1 cellular context compared by ENCODE assay signal in the genomic region with DNA sequence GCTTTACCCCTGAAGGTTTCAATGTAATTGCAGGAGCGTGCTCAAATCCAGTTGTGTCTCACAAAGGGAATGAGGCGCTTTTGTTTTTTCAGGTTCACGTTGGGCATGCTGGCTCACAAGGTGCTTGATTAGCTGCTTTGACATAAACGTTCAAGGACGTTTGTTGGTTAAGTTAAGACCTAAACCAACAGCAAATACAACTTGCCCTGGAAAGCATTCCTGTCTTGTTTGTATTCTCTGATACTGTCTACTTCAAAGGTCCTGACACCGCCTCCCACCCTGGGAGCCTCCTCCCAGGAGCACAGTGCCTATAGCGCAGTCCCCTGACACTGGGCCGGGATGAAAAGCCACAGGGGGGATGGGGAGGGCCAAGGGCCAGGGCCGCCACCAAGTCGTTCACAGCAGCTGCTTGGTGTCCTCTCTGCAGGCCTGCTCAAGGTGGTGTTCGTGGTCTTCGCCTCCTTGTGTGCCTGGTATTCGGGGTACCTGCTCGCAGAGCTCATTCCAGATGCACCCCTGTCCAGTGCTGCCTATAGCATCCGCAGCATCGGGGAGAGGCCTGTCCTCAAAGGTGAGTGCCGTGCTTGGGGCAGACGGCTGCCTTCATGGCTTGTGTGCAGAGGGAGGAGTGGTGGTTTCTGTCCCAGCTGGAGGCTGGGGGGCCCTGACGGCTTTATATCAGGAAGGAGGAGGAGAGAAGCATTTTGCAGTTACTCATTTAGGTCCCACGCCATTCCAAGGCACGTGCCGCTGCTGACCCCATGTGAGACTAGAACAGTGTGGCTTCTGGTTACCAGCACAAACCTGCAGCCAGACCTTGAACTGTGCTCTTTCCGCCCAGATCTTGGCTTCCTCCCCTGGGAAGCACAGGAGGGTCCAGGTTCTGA.
TF ChIP-seq lines count a peak whose summit lies in the region.

No MANE protein-coding gene starts in this region.

TF ChIP-seq in HepG2, 621 proteins besides CTCF, POLR2A, EP300 and RAD21 (continued from another document and continues in another):
- TF ChIP-seq CHD4 (IDR thresholded peaks at IDR 0.05; ENCODE audit: borderline replicate concordance, low read length) (no peak), KAT7 (CRISPR knock-in tag; IDR thresholded peaks at IDR 0.05; ENCODE audit: borderline replicate concordance) (no peak; the same call in 1 of the 2 replicates), THYN1 (CRISPR knock-in tag; IDR thresholded peaks at IDR 0.05; ENCODE audit: borderline replicate concordance, low read depth) (no peak), ZFP1 (CRISPR knock-in tag; IDR thresholded peaks at IDR 0.05) (no peak; the same call in none of the 2 replicates), ZSCAN29 (CRISPR knock-in tag; conservative IDR thresholded peaks at IDR 0.05) (no peak; the same call in 1 of the 2 replicates), TOPORS (CRISPR knock-in tag; IDR thresholded peaks at IDR 0.05) (peak; percentile 78), ZFAT (CRISPR knock-in tag; conservative IDR thresholded peaks at IDR 0.05) (no peak), ARHGAP35 (CRISPR knock-in tag; IDR thresholded peaks at IDR 0.05; ENCODE audit: borderline replicate concordance) (no peak), HNRNPH1 (optimal IDR thresholded peaks at IDR 0.05; ENCODE audit: low read depth, low read length) (peak; percentile 59), SATB2 (CRISPR knock-in tag; IDR thresholded peaks at IDR 0.05) (no peak), SMARCC2 (IDR thresholded peaks at IDR 0.05) (no peak), GATA4 (IDR thresholded peaks at IDR 0.05; ENCODE audit: borderline replicate concordance, low read depth) (peak; percentile 76; the same call in 1 of the 2 replicates), ZNF605 (CRISPR knock-in tag; IDR thresholded peaks at IDR 0.05) (no peak; the same call in 1 of the 2 replicates), ZNF713 (CRISPR knock-in tag; IDR thresholded peaks at IDR 0.05) (no peak), PCBP2 (optimal IDR thresholded peaks at IDR 0.05; ENCODE audit: low read depth, low read length, poor library complexity, severe bottlenecking) (no peak), ZNF329 (CRISPR knock-in tag; IDR thresholded peaks at IDR 0.05; ENCODE audit: low read depth) (no peak), ZSCAN12 (CRISPR knock-in tag; IDR thresholded peaks at IDR 0.05) (no peak), ZSCAN31 (CRISPR knock-in tag; IDR thresholded peaks at IDR 0.05; ENCODE audit: low read depth) (peak; percentile 63; the same call in 1 of the 2 replicates), NFE2L1 (CRISPR knock-in tag; IDR thresholded peaks at IDR 0.05; ENCODE audit: borderline replicate concordance) (peak; percentile 93; the same call in 1 of the 2 replicates), MXI1 (IDR thresholded peaks at IDR 0.05; ENCODE audit: borderline replicate concordance, low read depth, low read length) (peak; percentile 36; the same call in 1 of the 3 replicates), ZNF441 (CRISPR knock-in tag; IDR thresholded peaks at IDR 0.05; ENCODE audit: borderline replicate concordance) (peak; percentile 55; the same call in 1 of the 2 replicates)
- TF ChIP-seq, protein P1, sequence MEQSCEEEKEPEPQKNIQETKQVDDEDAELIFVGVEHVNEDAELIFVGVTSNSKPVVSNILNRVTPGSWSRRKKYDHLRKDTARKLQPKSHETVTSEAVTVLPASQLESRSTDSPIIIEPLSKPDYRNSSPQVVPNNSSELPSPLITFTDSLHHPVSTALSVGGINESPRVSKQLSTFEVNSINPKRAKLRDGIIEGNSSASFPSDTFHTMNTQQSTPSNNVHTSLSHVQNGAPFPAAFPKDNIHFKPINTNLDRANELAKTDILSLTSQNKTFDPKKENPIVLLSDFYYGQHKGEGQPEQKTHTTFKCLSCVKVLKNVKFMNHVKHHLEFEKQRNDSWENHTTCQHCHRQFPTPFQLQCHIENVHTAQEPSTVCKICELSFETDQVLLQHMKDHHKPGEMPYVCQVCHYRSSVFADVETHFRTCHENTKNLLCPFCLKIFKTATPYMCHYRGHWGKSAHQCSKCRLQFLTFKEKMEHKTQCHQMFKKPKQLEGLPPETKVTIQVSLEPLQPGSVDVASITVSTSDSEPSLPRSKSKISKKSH (CRISPR knock-in tag; IDR thresholded peaks at IDR 0.05; ENCODE audit: borderline replicate concordance): 0 out of 2 replicates have a peak, but pooled peaks have one; percentile 36
- TF ChIP-seq, protein P2, sequence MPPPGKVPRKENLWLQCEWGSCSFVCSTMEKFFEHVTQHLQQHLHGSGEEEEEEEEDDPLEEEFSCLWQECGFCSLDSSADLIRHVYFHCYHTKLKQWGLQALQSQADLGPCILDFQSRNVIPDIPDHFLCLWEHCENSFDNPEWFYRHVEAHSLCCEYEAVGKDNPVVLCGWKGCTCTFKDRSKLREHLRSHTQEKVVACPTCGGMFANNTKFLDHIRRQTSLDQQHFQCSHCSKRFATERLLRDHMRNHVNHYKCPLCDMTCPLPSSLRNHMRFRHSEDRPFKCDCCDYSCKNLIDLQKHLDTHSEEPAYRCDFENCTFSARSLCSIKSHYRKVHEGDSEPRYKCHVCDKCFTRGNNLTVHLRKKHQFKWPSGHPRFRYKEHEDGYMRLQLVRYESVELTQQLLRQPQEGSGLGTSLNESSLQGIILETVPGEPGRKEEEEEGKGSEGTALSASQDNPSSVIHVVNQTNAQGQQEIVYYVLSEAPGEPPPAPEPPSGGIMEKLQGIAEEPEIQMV (CRISPR knock-in tag; IDR thresholded peaks at IDR 0.05; ENCODE audit: low read depth): no peak
- TF ChIP-seq, protein P3, sequence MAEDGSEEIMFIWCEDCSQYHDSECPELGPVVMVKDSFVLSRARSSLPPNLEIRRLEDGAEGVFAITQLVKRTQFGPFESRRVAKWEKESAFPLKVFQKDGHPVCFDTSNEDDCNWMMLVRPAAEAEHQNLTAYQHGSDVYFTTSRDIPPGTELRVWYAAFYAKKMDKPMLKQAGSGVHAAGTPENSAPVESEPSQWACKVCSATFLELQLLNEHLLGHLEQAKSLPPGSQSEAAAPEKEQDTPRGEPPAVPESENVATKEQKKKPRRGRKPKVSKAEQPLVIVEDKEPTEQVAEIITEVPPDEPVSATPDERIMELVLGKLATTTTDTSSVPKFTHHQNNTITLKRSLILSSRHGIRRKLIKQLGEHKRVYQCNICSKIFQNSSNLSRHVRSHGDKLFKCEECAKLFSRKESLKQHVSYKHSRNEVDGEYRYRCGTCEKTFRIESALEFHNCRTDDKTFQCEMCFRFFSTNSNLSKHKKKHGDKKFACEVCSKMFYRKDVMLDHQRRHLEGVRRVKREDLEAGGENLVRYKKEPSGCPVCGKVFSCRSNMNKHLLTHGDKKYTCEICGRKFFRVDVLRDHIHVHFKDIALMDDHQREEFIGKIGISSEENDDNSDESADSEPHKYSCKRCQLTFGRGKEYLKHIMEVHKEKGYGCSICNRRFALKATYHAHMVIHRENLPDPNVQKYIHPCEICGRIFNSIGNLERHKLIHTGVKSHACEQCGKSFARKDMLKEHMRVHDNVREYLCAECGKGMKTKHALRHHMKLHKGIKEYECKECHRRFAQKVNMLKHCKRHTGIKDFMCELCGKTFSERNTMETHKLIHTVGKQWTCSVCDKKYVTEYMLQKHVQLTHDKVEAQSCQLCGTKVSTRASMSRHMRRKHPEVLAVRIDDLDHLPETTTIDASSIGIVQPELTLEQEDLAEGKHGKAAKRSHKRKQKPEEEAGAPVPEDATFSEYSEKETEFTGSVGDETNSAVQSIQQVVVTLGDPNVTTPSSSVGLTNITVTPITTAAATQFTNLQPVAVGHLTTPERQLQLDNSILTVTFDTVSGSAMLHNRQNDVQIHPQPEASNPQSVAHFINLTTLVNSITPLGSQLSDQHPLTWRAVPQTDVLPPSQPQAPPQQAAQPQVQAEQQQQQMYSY (CRISPR knock-in tag; IDR thresholded peaks at IDR 0.05): no peak
- TF ChIP-seq, protein P4, sequence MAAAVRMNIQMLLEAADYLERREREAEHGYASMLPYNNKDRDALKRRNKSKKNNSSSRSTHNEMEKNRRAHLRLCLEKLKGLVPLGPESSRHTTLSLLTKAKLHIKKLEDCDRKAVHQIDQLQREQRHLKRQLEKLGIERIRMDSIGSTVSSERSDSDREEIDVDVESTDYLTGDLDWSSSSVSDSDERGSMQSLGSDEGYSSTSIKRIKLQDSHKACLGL (CRISPR knock-in tag; IDR thresholded peaks at IDR 0.05): peak; percentile 71
- TF ChIP-seq, protein P5, sequence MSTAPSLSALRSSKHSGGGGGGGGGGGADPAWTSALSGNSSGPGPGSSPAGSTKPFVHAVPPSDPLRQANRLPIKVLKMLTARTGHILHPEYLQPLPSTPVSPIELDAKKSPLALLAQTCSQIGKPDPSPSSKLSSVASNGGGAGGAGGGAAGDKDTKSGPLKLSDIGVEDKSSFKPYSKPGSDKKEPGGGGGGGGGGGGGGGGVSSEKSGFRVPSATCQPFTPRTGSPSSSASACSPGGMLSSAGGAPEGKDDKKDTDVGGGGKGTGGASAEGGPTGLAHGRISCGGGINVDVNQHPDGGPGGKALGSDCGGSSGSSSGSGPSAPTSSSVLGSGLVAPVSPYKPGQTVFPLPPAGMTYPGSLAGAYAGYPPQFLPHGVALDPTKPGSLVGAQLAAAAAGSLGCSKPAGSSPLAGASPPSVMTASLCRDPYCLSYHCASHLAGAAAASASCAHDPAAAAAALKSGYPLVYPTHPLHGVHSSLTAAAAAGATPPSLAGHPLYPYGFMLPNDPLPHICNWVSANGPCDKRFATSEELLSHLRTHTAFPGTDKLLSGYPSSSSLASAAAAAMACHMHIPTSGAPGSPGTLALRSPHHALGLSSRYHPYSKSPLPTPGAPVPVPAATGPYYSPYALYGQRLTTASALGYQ (CRISPR knock-in tag; IDR thresholded peaks at IDR 0.05): peak; percentile 94
- TF ChIP-seq, protein P6, sequence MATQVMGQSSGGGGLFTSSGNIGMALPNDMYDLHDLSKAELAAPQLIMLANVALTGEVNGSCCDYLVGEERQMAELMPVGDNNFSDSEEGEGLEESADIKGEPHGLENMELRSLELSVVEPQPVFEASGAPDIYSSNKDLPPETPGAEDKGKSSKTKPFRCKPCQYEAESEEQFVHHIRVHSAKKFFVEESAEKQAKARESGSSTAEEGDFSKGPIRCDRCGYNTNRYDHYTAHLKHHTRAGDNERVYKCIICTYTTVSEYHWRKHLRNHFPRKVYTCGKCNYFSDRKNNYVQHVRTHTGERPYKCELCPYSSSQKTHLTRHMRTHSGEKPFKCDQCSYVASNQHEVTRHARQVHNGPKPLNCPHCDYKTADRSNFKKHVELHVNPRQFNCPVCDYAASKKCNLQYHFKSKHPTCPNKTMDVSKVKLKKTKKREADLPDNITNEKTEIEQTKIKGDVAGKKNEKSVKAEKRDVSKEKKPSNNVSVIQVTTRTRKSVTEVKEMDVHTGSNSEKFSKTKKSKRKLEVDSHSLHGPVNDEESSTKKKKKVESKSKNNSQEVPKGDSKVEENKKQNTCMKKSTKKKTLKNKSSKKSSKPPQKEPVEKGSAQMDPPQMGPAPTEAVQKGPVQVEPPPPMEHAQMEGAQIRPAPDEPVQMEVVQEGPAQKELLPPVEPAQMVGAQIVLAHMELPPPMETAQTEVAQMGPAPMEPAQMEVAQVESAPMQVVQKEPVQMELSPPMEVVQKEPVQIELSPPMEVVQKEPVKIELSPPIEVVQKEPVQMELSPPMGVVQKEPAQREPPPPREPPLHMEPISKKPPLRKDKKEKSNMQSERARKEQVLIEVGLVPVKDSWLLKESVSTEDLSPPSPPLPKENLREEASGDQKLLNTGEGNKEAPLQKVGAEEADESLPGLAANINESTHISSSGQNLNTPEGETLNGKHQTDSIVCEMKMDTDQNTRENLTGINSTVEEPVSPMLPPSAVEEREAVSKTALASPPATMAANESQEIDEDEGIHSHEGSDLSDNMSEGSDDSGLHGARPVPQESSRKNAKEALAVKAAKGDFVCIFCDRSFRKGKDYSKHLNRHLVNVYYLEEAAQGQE (IDR thresholded peaks at IDR 0.05; ENCODE audit: borderline replicate concordance in 1 of 2, low read depth in 1 of 2, low read length in 2 of 2): peak in 1 of 2 experiments; percentile 32; a peak in 1 of 4 replicates
- TF ChIP-seq, protein P7, sequence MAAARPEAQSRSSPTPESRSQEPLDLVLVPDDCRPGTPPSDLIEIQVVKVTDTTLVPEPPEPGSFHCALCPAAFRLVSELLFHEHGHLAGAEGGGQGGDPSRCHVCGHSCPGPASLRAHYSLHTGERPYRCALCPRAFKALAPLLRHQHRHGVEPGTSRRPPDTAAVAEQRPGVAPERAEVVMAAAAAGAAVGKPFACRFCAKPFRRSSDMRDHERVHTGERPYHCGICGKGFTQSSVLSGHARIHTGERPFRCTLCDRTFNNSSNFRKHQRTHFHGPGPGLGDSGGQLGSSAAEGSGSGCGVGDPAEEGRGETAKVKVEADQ (CRISPR knock-in tag; IDR thresholded peaks at IDR 0.05; ENCODE audit: borderline replicate concordance): no peak
- TF ChIP-seq, protein P8, sequence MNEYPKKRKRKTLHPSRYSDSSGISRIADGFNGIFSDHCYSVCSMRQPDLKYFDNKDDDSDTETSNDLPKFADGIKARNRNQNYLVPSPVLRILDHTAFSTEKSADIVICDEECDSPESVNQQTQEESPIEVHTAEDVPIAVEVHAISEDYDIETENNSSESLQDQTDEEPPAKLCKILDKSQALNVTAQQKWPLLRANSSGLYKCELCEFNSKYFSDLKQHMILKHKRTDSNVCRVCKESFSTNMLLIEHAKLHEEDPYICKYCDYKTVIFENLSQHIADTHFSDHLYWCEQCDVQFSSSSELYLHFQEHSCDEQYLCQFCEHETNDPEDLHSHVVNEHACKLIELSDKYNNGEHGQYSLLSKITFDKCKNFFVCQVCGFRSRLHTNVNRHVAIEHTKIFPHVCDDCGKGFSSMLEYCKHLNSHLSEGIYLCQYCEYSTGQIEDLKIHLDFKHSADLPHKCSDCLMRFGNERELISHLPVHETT (CRISPR knock-in tag; conservative IDR thresholded peaks at IDR 0.05): no peak
- TF ChIP-seq, protein P9, sequence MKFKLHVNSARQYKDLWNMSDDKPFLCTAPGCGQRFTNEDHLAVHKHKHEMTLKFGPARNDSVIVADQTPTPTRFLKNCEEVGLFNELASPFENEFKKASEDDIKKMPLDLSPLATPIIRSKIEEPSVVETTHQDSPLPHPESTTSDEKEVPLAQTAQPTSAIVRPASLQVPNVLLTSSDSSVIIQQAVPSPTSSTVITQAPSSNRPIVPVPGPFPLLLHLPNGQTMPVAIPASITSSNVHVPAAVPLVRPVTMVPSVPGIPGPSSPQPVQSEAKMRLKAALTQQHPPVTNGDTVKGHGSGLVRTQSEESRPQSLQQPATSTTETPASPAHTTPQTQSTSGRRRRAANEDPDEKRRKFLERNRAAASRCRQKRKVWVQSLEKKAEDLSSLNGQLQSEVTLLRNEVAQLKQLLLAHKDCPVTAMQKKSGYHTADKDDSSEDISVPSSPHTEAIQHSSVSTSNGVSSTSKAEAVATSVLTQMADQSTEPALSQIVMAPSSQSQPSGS (CRISPR knock-in tag; IDR thresholded peaks at IDR 0.05): peak; percentile 79
- TF ChIP-seq, protein P10, sequence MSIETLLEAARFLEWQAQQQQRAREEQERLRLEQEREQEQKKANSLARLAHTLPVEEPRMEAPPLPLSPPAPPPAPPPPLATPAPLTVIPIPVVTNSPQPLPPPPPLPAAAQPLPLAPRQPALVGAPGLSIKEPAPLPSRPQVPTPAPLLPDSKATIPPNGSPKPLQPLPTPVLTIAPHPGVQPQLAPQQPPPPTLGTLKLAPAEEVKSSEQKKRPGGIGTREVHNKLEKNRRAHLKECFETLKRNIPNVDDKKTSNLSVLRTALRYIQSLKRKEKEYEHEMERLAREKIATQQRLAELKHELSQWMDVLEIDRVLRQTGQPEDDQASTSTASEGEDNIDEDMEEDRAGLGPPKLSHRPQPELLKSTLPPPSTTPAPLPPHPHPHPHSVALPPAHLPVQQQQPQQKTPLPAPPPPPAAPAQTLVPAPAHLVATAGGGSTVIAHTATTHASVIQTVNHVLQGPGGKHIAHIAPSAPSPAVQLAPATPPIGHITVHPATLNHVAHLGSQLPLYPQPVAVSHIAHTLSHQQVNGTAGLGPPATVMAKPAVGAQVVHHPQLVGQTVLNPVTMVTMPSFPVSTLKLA (IDR thresholded peaks at IDR 0.05): peak; percentile 20; the same call in 1 of the 2 replicates
